Comparison of ENCODE assay signal across 9 cellular contexts in genomic region chr3:156448300-156448699, GRCh38.
DNase-seq lines count a peak whose midpoint lies in the region; ATAC-seq and TF ChIP-seq lines count a peak whose summit lies in the region.
"Had no signal": no experiment of that assay in that cellular context is flagged by ENCODE, and none has a peak within 500 bp of the region (broad histone marks: within the 10 kb centered on the region; RNA-seq: fewer than 3 reads in every experiment).

No MANE protein-coding gene starts in this region.

- no peak overlapping the region for H3K56ac ChIP-seq in IMR-90 (ENCODE audit: extremely low read depth, insufficient read depth, low read length)

- no peak overlapping the region for H2AK5ac ChIP-seq in IMR-90 (ENCODE audit: low read depth, low read length)

- no peaks in the 10 kb centered on the region for H3K36me3 Mint-ChIP-seq in activated CD8-positive, alpha-beta T cell treated with anti-CD3 and anti-CD28 coated beads for 36 hours (ENCODE audit: low read depth)

- no peaks in the 10 kb centered on the region for H3K79me1 ChIP-seq in IMR-90 (ENCODE audit: low read depth in 1 of 2, low read length in 2 of 2)

- H2BK20ac ChIP-seq in IMR-90 (ENCODE audit: low read depth, low read length), result no peak overlapping the region

- H3K4me2 ChIP-seq in IMR-90 (ENCODE audit: low read depth, low read length), result no peak overlapping the region

- no peaks in the 10 kb centered on the region for H3K4me1 ChIP-seq in IMR-90 (ENCODE audit: control insufficient read depth, insufficient read depth, low read length)

- H3K27ac Mint-ChIP-seq in activated CD8-positive, alpha-beta T cell treated with anti-CD3 and anti-CD28 coated beads for 36 hours, result no peak overlapping the region

- H4K91ac ChIP-seq in IMR-90 (ENCODE audit: insufficient read depth, low read depth, low read length), result no peak overlapping the region

- H3K9me3 ChIP-seq in IMR-90 (ENCODE audit: control insufficient read depth, insufficient read depth, low read length), result no peaks in the 10 kb centered on the region

- dilution Hi-C loops in IMR-90 (cut with HindIII; ENCODE audit: low sequenced_read_pairs, unreplicated experiment), result no loop called here

- peak; percentile 60 for TF ChIP-seq RAD21 in IMR-90 (IDR thresholded peaks at IDR 0.05; ENCODE audit: low read length)

- no peak overlapping the region for H3K9ac ChIP-seq in IMR-90 (ENCODE audit: low read depth, low read length)

- TF ChIP-seq POLR2A in IMR-90 (IDR thresholded peaks at IDR 0.05; ENCODE audit: low read depth, low read length), result no peak

- no peak overlapping the region for H2BK120ac ChIP-seq in IMR-90 (ENCODE audit: low read depth, low read length)

- no CpG with 5 or more reads among the region's 1 CpG for WGBS in IMR-90 (ENCODE audit: extremely low coverage in 2 of 2, insufficient read length in 1 of 2), 2 experiments

- H3K18ac ChIP-seq in IMR-90 (ENCODE audit: low read depth, low read length), result no peak overlapping the region

- peaks cover 6% of the 10 kb centered on the region for H3K27me3 ChIP-seq in IMR-90 (ENCODE audit: control insufficient read depth, insufficient read depth, low read length)

- no peak overlapping the region for H3K23ac ChIP-seq in IMR-90 (ENCODE audit: low read depth, low read length)

- H3K14ac ChIP-seq in IMR-90 (replicated peaks; ENCODE audit: low read depth, low read length), result no peak overlapping the region

- H2AK9ac ChIP-seq in IMR-90 (replicated peaks; ENCODE audit: low read depth, low read length, poor library complexity), result no peak overlapping the region

- no peaks in the 10 kb centered on the region for H3K4me1 Mint-ChIP-seq in activated CD8-positive, alpha-beta T cell treated with anti-CD3 and anti-CD28 coated beads for 36 hours (ENCODE audit: low read depth)

- H2AFZ ChIP-seq in IMR-90 (replicated peaks; ENCODE audit: low read length, poor library complexity), result no peak overlapping the region

- H4K8ac ChIP-seq in IMR-90 (ENCODE audit: low read depth in 2 of 2, low read length in 2 of 2), result no peak overlapping the region

- H2BK15ac ChIP-seq in IMR-90 (ENCODE audit: low read depth, low read length), result no peak overlapping the region

- BruUV-seq in IMR-90 (replicated peaks; lab: Mats Ljungman, UMichigan), result no TSS peak

- no peaks in the 10 kb centered on the region for H3K36me3 ChIP-seq in IMR-90 (ENCODE audit: control insufficient read depth, insufficient read depth, low read length)

- peak; percentile 51 for TF ChIP-seq CTCF in IMR-90 (conservative IDR thresholded peaks at IDR 0.05; ENCODE audit: low read depth, low read length)
- TF ChIP-seq CTCF in activated CD8-positive, alpha-beta T cell treated with anti-CD3 and anti-CD28 coated beads for 36 hours (IDR thresholded peaks at IDR 0.05), result peak; percentile 49

- in situ Hi-C loops in IMR-90 (cut with MboI; ENCODE audit: low sequenced_read_pairs), result no loop called here

- no peak overlapping the region for H4K5ac ChIP-seq in IMR-90 (ENCODE audit: low read depth, low read length)

- DNase-seq in ELF-1 (ENCODE audit: low read depth, low spot score) (peak; percentile 36), IMR-90 (peak; percentile 47), iris pigment epithelial cell (ENCODE audit: low read depth) (peak; percentile 54), NCI-H226 (no peak)
- peak; percentile 55 for DNase-seq in activated CD8-positive, alpha-beta T cell treated with anti-CD3 and anti-CD28 coated beads for 36 hours

- H2BK5ac ChIP-seq in IMR-90 (ENCODE audit: low read depth, low read length, poor library complexity, severe bottlenecking), result no peak overlapping the region

- H3K4me3 ChIP-seq in IMR-90 (ENCODE audit: insufficient read depth, low read depth, low read length), result no peak overlapping the region
- H3K4me3 ChIP-seq: skin epidermis had no signal

- H3K27me3 Mint-ChIP-seq in activated CD8-positive, alpha-beta T cell treated with anti-CD3 and anti-CD28 coated beads for 36 hours, result peaks cover 3% of the 10 kb centered on the region

- CTCF ChIA-PET in IMR-90 (lab: Yijun Ruan, JAX), result interaction anchor here (0.7 to 2.6 kb wide), 4 partner anchors 22 to 62 kb away, joined by 4 to 12 read pairs (median 7); no protein-coding TSS in a partner anchor
- CTCF ChIA-PET in activated CD8-positive, alpha-beta T cell treated with anti-CD3 and anti-CD28 coated beads for 36 hours (lab: Charles Lee), result interaction anchor here (1.3 to 3.1 kb wide), 4 partner anchors 11 to 296 kb away, joined by 3 to 51 read pairs (median 15); no protein-coding TSS in a partner anchor

- no peaks in the 10 kb centered on the region for H4K20me1 ChIP-seq in IMR-90 (ENCODE audit: insufficient read depth, low read length)

- peaks cover 2% of the 10 kb centered on the region; the same call in 1 of the 2 replicates for H3K9me1 ChIP-seq in IMR-90 (ENCODE audit: insufficient read depth, low read length)

- no peak overlapping the region for H3K4ac ChIP-seq in IMR-90 (ENCODE audit: low read depth, low read length)

- no peak overlapping the region for H3K27ac ChIP-seq in IMR-90 (ENCODE audit: insufficient read depth, low read length)
- H3K27ac ChIP-seq: skin epidermis had no signal

- intact Hi-C loops in IMR-90 (cut with micrococcal nuclease), result loop anchor here (1.0 to 2.0 kb wide), 2 partner anchors 61 to 297 kb away; no protein-coding TSS in a partner anchor
- intact Hi-C loops in activated CD8-positive, alpha-beta T cell treated with anti-CD3 and anti-CD28 coated beads for 36 hours (cut with micrococcal nuclease), result loop anchor here (5.0 kb wide), 1 partner anchor 59 kb away; no protein-coding TSS in a partner anchor

- ATAC-seq in GM21367 (IDR thresholded peaks at IDR 0.05; ENCODE audit: unreplicated experiment) (peak; percentile 79), IMR-90 (ENCODE audit: low read depth) (peak; percentile 69), HG03432 (IDR thresholded peaks at IDR 0.05; ENCODE audit: unreplicated experiment) (no peak), GM21515 (IDR thresholded peaks at IDR 0.05; ENCODE audit: unreplicated experiment) (no peak)
- peak; percentile 74 for ATAC-seq in activated CD8-positive, alpha-beta T cell treated with anti-CD3 and anti-CD28 coated beads for 36 hours

- no peak overlapping the region for H3K4me3 Mint-ChIP-seq in activated CD8-positive, alpha-beta T cell treated with anti-CD3 and anti-CD28 coated beads for 36 hours

- POLR2A ChIA-PET in IMR-90 (lab: Charles Lee; ENCODE audit: unreplicated experiment), result no interaction called here
- POLR2A ChIA-PET in activated CD8-positive, alpha-beta T cell treated with anti-CD3 and anti-CD28 coated beads for 36 hours (lab: Charles Lee), result interaction anchor here (1.4 kb wide), 1 partner anchor 17 kb away, joined by 4 read pairs; no protein-coding TSS in a partner anchor

- no peaks in the 10 kb centered on the region for H3K9me3 Mint-ChIP-seq in activated CD8-positive, alpha-beta T cell treated with anti-CD3 and anti-CD28 coated beads for 36 hours

TF ChIP-seq in IMR-90, 13 proteins besides CTCF, POLR2A, EP300 and RAD21:
- TF ChIP-seq SMC3 (IDR thresholded peaks at IDR 0.05; ENCODE audit: low read depth, low read length) (peak; percentile 49; the same call in 1 of the 2 replicates), RCOR1 (IDR thresholded peaks at IDR 0.05; ENCODE audit: insufficient replicate concordance, low read length) (no peak)

Comparison
In these comparisons a context has a peak if more than half of its experiments do, and no peak if none do; other contexts are left out.
1. ATAC-seq: peak in GM21367 (single experiment), IMR-90 (single experiment) and activated CD8-positive, alpha-beta T cell treated with anti-CD3 and anti-CD28 coated beads for 36 hours (single experiment); none in HG03432 (single experiment) and GM21515 (single experiment).